Comparison of ENCODE assay signal across 21 cellular contexts in genomic region chr1:36948147-36948546, GRCh38.
"Had no signal": no experiment of that assay in that cellular context is flagged by ENCODE, and none has a peak within 500 bp of the region (broad histone marks: within the 10 kb centered on the region; RNA-seq: fewer than 3 reads in every experiment).

No MANE protein-coding gene starts in this region.

- FAIRE-seq: HTR-8/SVneo had no signal

- H2AFZ ChIP-seq: PC-9 had no signal

- ATAC-seq: Right ventricle myocardium inferior, SK-N-SH treated with all-trans-retinoic acid at 6 μM for 48 hours had no signal

- H3K4me2 ChIP-seq: KMS-11, PC-9 had no signal

- H3K9me3 ChIP-seq: Peyer's patch, SJCRH30 had no signal

- H3K4me1 ChIP-seq: Peyer's patch, SJCRH30 had no signal

- H3K27ac ChIP-seq: HL-60, KMS-11, PC-9, Peyer's patch, SJCRH30 had no signal

- DNase-seq: IMR-90; Kasumi-1; MM.1S; NCI-H1092 treated with DMSO at 0.1 percent for 48 hours; NCI-H187; NCI-H2081 treated with DMSO at 0.1 percent for 48 hours; NCI-H226; NCI-H446; NCI-H524 treated with DMSO at 0.1 percent for 48 hours; NCI-H774; NK-92 treated with Interleukin-12 subunit alpha and Interleukin-12 subunit beta, amount 100 ng/mL, for 24 hours; OCI-M1; PC-9; Peyer's patch; SHP77 treated with DMSO at 0.1 percent for 48 hours; SJCRH30 had no signal

- H3K27me3 ChIP-seq: Peyer's patch had no signal

- H3K4me3 ChIP-seq: PC-9, Peyer's patch, SJCRH30 had no signal

- H3K9ac ChIP-seq: KMS-11 had no signal

- H3K36me3 ChIP-seq: Peyer's patch, SJCRH30 had no signal
